32 cellular contexts compared by ENCODE assay signal in the genomic region with DNA sequence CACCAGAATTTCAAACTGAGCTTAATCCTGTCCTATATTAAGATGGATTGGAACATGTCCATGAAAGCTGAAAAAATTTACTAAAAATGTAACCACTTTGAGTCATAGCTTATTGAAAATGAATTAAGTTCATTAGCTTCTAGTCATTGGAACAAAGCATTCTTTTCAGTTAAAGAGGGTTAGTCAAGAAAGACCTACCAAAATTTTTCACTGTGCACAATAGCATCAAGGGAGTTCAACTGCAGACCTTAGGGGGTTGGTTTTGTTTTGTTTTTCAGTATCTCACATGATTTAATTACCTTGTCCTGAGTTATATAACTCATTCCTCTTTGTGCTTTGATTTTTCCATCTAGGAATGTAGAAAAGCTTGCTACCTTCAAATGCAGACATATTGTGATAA. TPM values are rescaled to one million over a fixed set of nuclear protein-coding genes. Genes with fewer than 3 reads are reported as not detected.
"Had no signal": no experiment of that assay in that cellular context is flagged by ENCODE, and none has a peak within 500 bp of the region (broad histone marks: within the 10 kb centered on the region; RNA-seq: fewer than 3 reads in every experiment).

No MANE protein-coding gene starts in this region.

- H3K27ac Mint-ChIP-seq: activated CD4-positive, alpha-beta memory T cell treated with anti-CD3 and anti-CD28 coated beads for 36 hours; activated CD4-positive, alpha-beta T cell treated with anti-CD3 and anti-CD28 coated beads, Interleukin-2, amount 10 ng/mL, durations not matched to agents 24 days and 14 days; activated naive CD4-positive, alpha-beta T cell treated with anti-CD3 and anti-CD28 coated beads, Interleukin-2, amount 50 U/mL, for 24 hours; activated naive CD8-positive, alpha-beta T cell treated with anti-CD3 and anti-CD28 coated beads, Interleukin-2, amount 50 U/mL, for 24 hours; activated T-helper 2 cell treated with anti-CD3 and anti-CD28 coated beads, Interferon-gamma antibody, Interleukin-2, Interleukin-4, amounts not matched to agents 10 μg/mL and 5 μg/mL and 100 μg/mL, durations not matched to agents 14 hours and 24 hours and 36 hours; T-helper 1 cell treated with Interleukin-12 subunit alpha and Interleukin-12 subunit beta and Interleukin-4 antibody, amounts not matched to agents 30 μg/mL and 1 μg/mL, for 36 hours had no signal

- H3K27ac ChIP-seq: epithelial cell of prostate, parathyroid adenoma, skin epidermis, upper lobe of left lung, vagina, WERI-Rb-1 had no signal

- H3K4me3 Mint-ChIP-seq: activated CD4-positive, alpha-beta memory T cell treated with anti-CD3 and anti-CD28 coated beads for 36 hours; activated CD4-positive, alpha-beta T cell treated with anti-CD3 and anti-CD28 coated beads, Interleukin-2, amount 10 ng/mL, durations not matched to agents 24 days and 14 days; activated naive CD4-positive, alpha-beta T cell treated with anti-CD3 and anti-CD28 coated beads, Interleukin-2, amount 50 U/mL, for 24 hours; activated naive CD8-positive, alpha-beta T cell treated with anti-CD3 and anti-CD28 coated beads, Interleukin-2, amount 50 U/mL, for 24 hours; activated T-cell treated with anti-CD3 and anti-CD28 coated beads, Interleukin-2, amount 50 U/mL, for 4 hours; central memory CD8-positive, alpha-beta T cell; naive B cell; T-helper 1 cell treated with Interleukin-12 subunit alpha and Interleukin-12 subunit beta and Interleukin-4 antibody, amounts not matched to agents 30 μg/mL and 1 μg/mL, for 36 hours had no signal

- H3K36me3 Mint-ChIP-seq: activated CD4-positive, alpha-beta memory T cell treated with anti-CD3 and anti-CD28 coated beads for 36 hours; activated naive CD4-positive, alpha-beta T cell treated with anti-CD3 and anti-CD28 coated beads, Interleukin-2, amount 50 U/mL, for 24 hours; naive B cell had no signal

- H3K4me1 ChIP-seq: parathyroid adenoma, vagina had no signal

- H3K27me3 ChIP-seq: upper lobe of left lung, vagina had no signal

- H3K36me3 ChIP-seq: thoracic aorta, upper lobe of left lung, vagina, WERI-Rb-1 had no signal

- H3K9me3 Mint-ChIP-seq: activated CD4-positive, alpha-beta memory T cell treated with anti-CD3 and anti-CD28 coated beads for 36 hours; activated CD4-positive, alpha-beta T cell treated with anti-CD3 and anti-CD28 coated beads, Interleukin-2, amount 10 ng/mL, durations not matched to agents 24 days and 14 days; activated naive CD4-positive, alpha-beta T cell treated with anti-CD3 and anti-CD28 coated beads, Interleukin-2, amount 50 U/mL, for 24 hours; activated naive CD8-positive, alpha-beta T cell treated with anti-CD3 and anti-CD28 coated beads, Interleukin-2, amount 50 U/mL, for 24 hours; activated T-cell treated with anti-CD3 and anti-CD28 coated beads, Interleukin-2, amount 50 U/mL, for 4 hours; activated T-helper 2 cell treated with anti-CD3 and anti-CD28 coated beads, Interferon-gamma antibody, Interleukin-2, Interleukin-4, amounts not matched to agents 10 μg/mL and 5 μg/mL and 100 μg/mL, durations not matched to agents 14 hours and 24 hours and 36 hours; central memory CD8-positive, alpha-beta T cell; naive B cell; T-helper 1 cell treated with Interleukin-12 subunit alpha and Interleukin-12 subunit beta and Interleukin-4 antibody, amounts not matched to agents 30 μg/mL and 1 μg/mL, for 36 hours had no signal

- H3K9me3 ChIP-seq: thoracic aorta, upper lobe of left lung, vagina had no signal

- ATAC-seq: activated naive CD8-positive, alpha-beta T cell treated with anti-CD3 and anti-CD28 coated beads, Interleukin-2, amount 50 U/mL, for 24 hours; activated T-cell treated with anti-CD3 and anti-CD28 coated beads, Interleukin-2, amount 50 U/mL, for 4 hours; left cardiac atrium; sciatic nerve; stimulated activated naive CD8-positive, alpha-beta T cell treated with anti-CD3 and anti-CD28 coated beads, Interleukin-15, Interleukin-2, amounts not matched to agents 100 U/mL and 50 U/mL, for 24 hours had no signal

- H3K4me3 ChIP-seq: skin epidermis, thoracic aorta, upper lobe of left lung, vagina had no signal

- DNase-seq: activated CD4-positive, alpha-beta memory T cell treated with anti-CD3 and anti-CD28 coated beads for 36 hours; activated CD4-positive, alpha-beta T cell treated with anti-CD3 and anti-CD28 coated beads, Interleukin-2, amount 10 ng/mL, durations not matched to agents 24 days and 14 days; activated CD4-positive, CD25-positive, alpha-beta regulatory T cell treated with anti-CD3 and anti-CD28 coated beads, Interleukin-2, amount 50 U/mL, for 72 hours; activated CD8-positive, alpha-beta memory T cell treated with anti-CD3 and anti-CD28 coated beads, Interleukin-2, amount 50 U/mL, for 48 hours; activated naive CD8-positive, alpha-beta T cell treated with anti-CD3 and anti-CD28 coated beads, Interleukin-2, amount 50 U/mL, for 24 hours; activated T-cell treated with anti-CD3 and anti-CD28 coated beads, Interleukin-2, amount 50 U/mL, for 4 hours; amygdala; dermis blood vessel endothelial cell; effector CD8-positive, alpha-beta T cell; glutamatergic neuron; hippocampal formation; left cardiac atrium; mammary epithelial cell; naive B cell; occipital lobe; stimulated activated CD4-positive, alpha-beta T cell treated with anti-CD3 and anti-CD28 coated beads, Interleukin-12 subunit alpha, Interleukin-12 subunit beta, amount 100 ng/mL, for 4 hours; stimulated activated CD4-positive, alpha-beta T cell treated with anti-CD3 and anti-CD28 coated beads, Interleukin-4, amount 100 ng/mL, for 1 hour; stimulated activated naive CD8-positive, alpha-beta T cell treated with anti-CD3 and anti-CD28 coated beads, Interleukin-15, Interleukin-2, amounts not matched to agents 100 U/mL and 50 U/mL, for 24 hours; SW 1271; T1000; upper lobe of left lung; WERI-Rb-1 had no signal

RNA-seq across cellular contexts. Expression of gene SLC2A12, which starts 2.8 kb away (rescaled TPM):
- total RNA-seq: activated CD4-positive, alpha-beta T cell treated with anti-CD3 and anti-CD28 coated beads, Interleukin-2, amount 10 ng/mL, durations not matched to agents 24 days and 14 days; activated T-cell treated with anti-CD3 and anti-CD28 coated beads, Interleukin-2, amount 50 U/mL, for 4 hours; activated T-helper 2 cell treated with anti-CD3 and anti-CD28 coated beads, Interferon-gamma antibody, Interleukin-2, Interleukin-4, amounts not matched to agents 10 μg/mL and 5 μg/mL and 100 μg/mL, durations not matched to agents 14 hours and 24 hours and 36 hours had no signal
